13 cellular contexts compared by ENCODE assay signal in the genomic region with DNA sequence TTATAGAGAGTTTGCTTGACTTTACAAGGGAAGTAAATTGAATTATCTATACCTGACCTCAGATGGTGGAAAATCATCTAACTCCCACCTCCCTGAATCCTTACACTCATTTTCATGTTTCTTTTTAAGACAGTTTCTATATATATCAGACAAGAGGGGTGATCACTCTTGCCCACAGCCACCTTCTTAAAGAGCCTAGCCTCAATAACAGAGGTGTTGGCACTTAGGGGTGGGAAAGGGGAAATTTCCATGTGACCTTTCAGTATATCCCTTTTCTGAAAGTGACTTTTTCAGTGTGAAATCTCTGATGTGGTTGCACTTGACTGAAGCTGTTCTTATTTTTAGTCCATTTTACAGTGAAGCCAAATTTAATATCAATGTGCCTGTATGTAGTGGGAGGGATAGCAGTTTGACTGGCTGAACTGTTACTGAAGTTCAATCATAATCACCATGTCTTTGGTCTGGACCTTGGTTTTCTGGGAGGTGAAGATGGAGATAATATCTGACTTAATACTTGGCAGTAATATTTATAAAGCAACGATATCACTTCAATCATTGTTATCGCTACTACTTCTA.
"Had no signal": no experiment of that assay in that cellular context is flagged by ENCODE, and none has a peak within 500 bp of the region (broad histone marks: within the 10 kb centered on the region; RNA-seq: fewer than 3 reads in every experiment).

No MANE protein-coding gene starts in this region.

- H3K27ac Mint-ChIP-seq: endodermal cell, nephron progenitor cell had no signal

- DNase-seq: activated CD4-positive, alpha-beta T cell treated with anti-CD3 and anti-CD28 coated beads for 4 hours; activated effector memory CD4-positive, alpha-beta T cell treated with Interleukin-2 at 50 U/mL for 16 hours; amygdala; endodermal cell; erythroblast; left ventricle myocardium superior; mesenchymal stem cell; nephron progenitor cell; psoas muscle; SIG-M5; spleen; trophoblast cell had no signal

- ATAC-seq: left ventricle myocardium superior, psoas muscle, sciatic nerve had no signal

- H3K9me3 Mint-ChIP-seq: endodermal cell, nephron progenitor cell had no signal

- H3K4me3 Mint-ChIP-seq: endodermal cell, nephron progenitor cell had no signal
